Comparison of ENCODE assay signal across 8 cellular contexts in the genomic region with DNA sequence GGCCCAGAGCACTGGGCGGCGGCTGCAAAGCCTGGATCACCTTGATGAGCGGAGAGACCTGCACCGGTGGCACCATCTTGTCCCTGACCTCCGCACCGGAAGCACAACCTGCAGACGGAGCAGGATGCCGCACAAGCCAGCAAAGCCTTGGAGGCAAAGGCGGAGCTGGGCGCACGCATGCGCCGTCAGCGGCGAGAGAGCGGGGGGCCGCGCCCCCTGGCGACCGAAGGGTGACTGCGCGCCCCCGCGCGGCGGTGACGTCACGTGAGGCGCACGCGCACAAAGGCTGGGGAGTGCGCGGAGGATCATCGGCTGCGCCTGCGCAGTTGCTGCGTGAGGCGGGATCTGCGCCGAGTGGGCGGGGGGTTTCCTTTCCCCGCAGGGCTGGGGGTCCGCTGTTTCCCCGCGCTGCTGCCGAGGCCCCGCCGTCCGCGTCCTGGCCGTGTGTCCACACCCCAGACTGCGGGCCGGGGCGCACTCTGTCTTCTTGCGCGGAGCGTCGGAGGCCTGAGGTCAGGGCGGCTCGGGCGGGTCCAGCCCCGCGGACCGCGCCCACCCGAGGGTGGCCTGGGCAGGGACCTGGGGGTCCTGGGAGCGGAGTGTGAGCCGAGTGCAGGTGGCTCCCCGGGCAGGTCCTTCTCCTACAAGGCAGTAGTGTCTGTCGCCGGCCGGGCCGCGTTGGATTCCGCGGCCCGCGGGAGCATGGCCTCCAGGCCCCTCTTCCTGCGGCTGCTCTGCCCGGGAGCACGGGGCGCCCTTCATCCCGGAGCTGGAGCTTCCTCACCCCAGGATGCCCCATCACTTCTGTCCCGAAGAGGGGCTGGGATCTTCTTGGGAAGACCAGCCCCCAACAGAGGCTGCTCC. TPM values are rescaled to one million over a fixed set of nuclear protein-coding genes. Genes with fewer than 3 reads are reported as not detected.
DNase-seq lines count a peak whose midpoint lies in the region; ATAC-seq, FAIRE-seq and TF ChIP-seq lines count a peak whose summit lies in the region.

A gene with protein sequence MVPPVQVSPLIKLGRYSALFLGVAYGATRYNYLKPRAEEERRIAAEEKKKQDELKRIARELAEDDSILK (minus strand): TSS at position 105 of the 864 bp plus-strand sequence. CDS start 29 bp downstream, at position 76.
A gene with protein sequence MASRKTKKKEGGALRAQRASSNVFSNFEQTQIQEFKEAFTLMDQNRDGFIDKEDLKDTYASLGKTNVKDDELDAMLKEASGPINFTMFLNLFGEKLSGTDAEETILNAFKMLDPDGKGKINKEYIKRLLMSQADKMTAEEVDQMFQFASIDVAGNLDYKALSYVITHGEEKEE (plus strand): TSS at position 371 of the 864 bp plus-strand sequence. CDS start 3,485 bp downstream, outside the sequence.

- H3K4me3 ChIP-seq in right atrium auricular region, result peak within 1 kb of the TSS; percentile 84 to 91
- peak within 1 kb of the TSS; percentile 86 for H3K4me3 ChIP-seq in psoas muscle

- H3K4me3 Mint-ChIP-seq in T-helper 1 cell treated with Interleukin-12 subunit alpha and Interleukin-12 subunit beta and Interleukin-4 antibody, amounts not matched to agents 30 μg/mL and 1 μg/mL, for 36 hours, result peak within 1 kb of the TSS; percentile 91

- H3K27me3 Mint-ChIP-seq in T-helper 1 cell treated with Interleukin-12 subunit alpha and Interleukin-12 subunit beta and Interleukin-4 antibody, amounts not matched to agents 30 μg/mL and 1 μg/mL, for 36 hours (ENCODE audit: low read depth), result no peaks in the 10 kb centered on the region

- no peaks in the 10 kb centered on the region for H3K9me3 Mint-ChIP-seq in T-helper 1 cell treated with Interleukin-12 subunit alpha and Interleukin-12 subunit beta and Interleukin-4 antibody, amounts not matched to agents 30 μg/mL and 1 μg/mL, for 36 hours

- peaks cover 0 to 31% of the 10 kb centered on the region in 2 donors for H3K4me1 ChIP-seq in right atrium auricular region
- H3K4me1 ChIP-seq in psoas muscle, result peaks cover 46% of the 10 kb centered on the region

- peak; percentile 81 for TF ChIP-seq POLR2A in GM15510 (IDR thresholded peaks at IDR 0.05; ENCODE audit: borderline replicate concordance, extremely low read depth, insufficient read length)

- TF ChIP-seq CTCF in right atrium auricular region (IDR thresholded peaks at IDR 0.05), result peak; percentile 74 to 89
- peak; percentile 83 for TF ChIP-seq CTCF in psoas muscle (IDR thresholded peaks at IDR 0.05)

- H3K27ac ChIP-seq in right atrium auricular region (peak within 1 kb of the TSS; percentile 94 to 97), psoas muscle (peak within 1 kb of the TSS; percentile 93)

- H3K9me3 ChIP-seq in right atrium auricular region (no peaks in the 10 kb centered on the region), psoas muscle (no peaks in the 10 kb centered on the region)

- peak; percentile 74 for ATAC-seq in HG02885 (IDR thresholded peaks at IDR 0.05; ENCODE audit: poor library complexity, unreplicated experiment)
- ATAC-seq in psoas muscle, result peak; percentile 87 to 90 (median 88)

- peak; percentile 93 for FAIRE-seq in urothelium cell line (lab: Jason Lieb, UNC)

- H3K36me3 Mint-ChIP-seq in T-helper 1 cell treated with Interleukin-12 subunit alpha and Interleukin-12 subunit beta and Interleukin-4 antibody, amounts not matched to agents 30 μg/mL and 1 μg/mL, for 36 hours (ENCODE audit: low read depth), result peaks cover 20% of the 10 kb centered on the region

- intact Hi-C loops in psoas muscle (cut with DNase I), result no loop called here

- H3K36me3 ChIP-seq in right atrium auricular region, result peaks cover 22% of the 10 kb centered on the region
- H3K36me3 ChIP-seq in psoas muscle (ENCODE audit: insufficient read depth in 1 of 2, low read depth in 1 of 2), result peaks cover 7 to 28% of the 10 kb centered on the region in 2 donors

- DNase-seq in NCI-H1694 (lab: John Stamatoyannopoulos, UW) (peak; percentile 79), amygdala (lab: John Stamatoyannopoulos, UW) (peak in 55 of 56 donors; percentile 77 to 97 (median 92)), right atrium auricular region (ENCODE audit: low spot score) (peak; percentile 97), psoas muscle (peak; percentile 96 to 99), urothelium cell line (ENCODE audit: low spot score) (peak; percentile 97)

- H3K27ac Mint-ChIP-seq in T-helper 1 cell treated with Interleukin-12 subunit alpha and Interleukin-12 subunit beta and Interleukin-4 antibody, amounts not matched to agents 30 μg/mL and 1 μg/mL, for 36 hours, result peak within 1 kb of the TSS; percentile 89

- H3K27me3 ChIP-seq in right atrium auricular region, result no peaks in the 10 kb centered on the region
- H3K27me3 ChIP-seq in psoas muscle (ENCODE audit: insufficient read depth in 3 of 3, low read length in 2 of 3), result peaks cover 0 to 3% (median 0%) of the 10 kb centered on the region in 3 donors

- WGBS in psoas muscle, 3 donors, result 0% methylated on average over 42 to 84 of the region's 84 CpGs

- peaks cover 7% of the 10 kb centered on the region for H3K4me1 Mint-ChIP-seq in T-helper 1 cell treated with Interleukin-12 subunit alpha and Interleukin-12 subunit beta and Interleukin-4 antibody, amounts not matched to agents 30 μg/mL and 1 μg/mL, for 36 hours (ENCODE audit: low read depth)

RNA-seq across cellular contexts. Expression of the first gene that starts in this region (rescaled TPM):
- total RNA-seq in right atrium auricular region (100 to 1,000 TPM in 1 of 2 donors, 10 to 100 TPM in 1; 85.1 to 265 TPM), psoas muscle (100 to 1,000 TPM; 358 to 494 (median 466) TPM)
- 100 to 1,000 TPM; 389 to 712 (median 679) TPM for polyA plus RNA-seq in psoas muscle

RNA-seq across cellular contexts. Expression of the second gene that starts in this region (rescaled TPM):
- 1 to 10 TPM; 3.2 to 3.6 TPM for total RNA-seq in right atrium auricular region
- total RNA-seq in psoas muscle, result 1 to 10 TPM; 3.3 to 7.2 (median 5.9) TPM
- 10 to 100 TPM in 1 of 3 donors, 1 to 10 TPM in 2; 2.0 to 11.2 (median 5.4) TPM for polyA plus RNA-seq in psoas muscle

Comparison
In these comparisons a context has a peak if more than half of its experiments do, and no peak if none do; other contexts are left out.
1. Peak in every context shown above with its lines: DNase-seq, ATAC-seq, H3K4me3 ChIP-seq and H3K27ac ChIP-seq.